10 cellular contexts compared by ENCODE assay signal in genomic region chr11:46279393-46280099, GRCh38. TPM values are rescaled to one million over a fixed set of nuclear protein-coding genes. Genes with fewer than 3 reads are reported as not detected.
DNase-seq lines count a peak whose midpoint lies in the region; ATAC-seq and TF ChIP-seq lines count a peak whose summit lies in the region.
"Had no signal": no experiment of that assay in that cellular context is flagged by ENCODE, and none has a peak within 500 bp of the region (broad histone marks: within the 10 kb centered on the region; RNA-seq: fewer than 3 reads in every experiment).

No MANE protein-coding gene starts in this region.

- peak overlapping the region; percentile 79 for H3K27ac Mint-ChIP-seq in mesothelial cell of epicardium

- no peak for ATAC-seq in upper lobe of right lung
- ATAC-seq in GM21526 (IDR thresholded peaks at IDR 0.05; ENCODE audit: low FRiP score, unreplicated experiment), result no peak
- ATAC-seq: HCT116 had no signal

- H3K4me3 Mint-ChIP-seq in mesothelial cell of epicardium, result peak overlapping the region; percentile 70

- H3K36me3 Mint-ChIP-seq in mesothelial cell of epicardium, result no peaks in the 10 kb centered on the region

- no peaks in the 10 kb centered on the region for H3K36me3 ChIP-seq in upper lobe of right lung

- no peaks in the 10 kb centered on the region for H3K9me3 Mint-ChIP-seq in mesothelial cell of epicardium

- DNase-seq in NCI-H345 (lab: John Stamatoyannopoulos, UW) (peak; percentile 51), NCI-H345 treated with DMSO at 0.1 percent for 48 hours (lab: John Stamatoyannopoulos, UW; ENCODE audit: unreplicated experiment) (no peak), dermis microvascular lymphatic vessel endothelial cell (ENCODE audit: low read depth in 2 of 2) (peak; percentile 23 to 79), mesothelial cell of epicardium (ENCODE audit: low spot score in 2 of 2, unreplicated experiment in 2 of 2) (no peak), upper lobe of right lung (no peak), SKM-1 treated with dmso at 0.1 percent for 144 hours (lab: John Stamatoyannopoulos, UW; ENCODE audit: unreplicated experiment) (no peak)
- no peak for DNase-seq in effector CD8-positive, alpha-beta T cell (lab: John Stamatoyannopoulos, UW)

- H3K4me1 Mint-ChIP-seq in mesothelial cell of epicardium, result peaks cover 44% of the 10 kb centered on the region

- intact Hi-C loops in upper lobe of right lung (cut with DNase I), result no loop called here

- no peak for TF ChIP-seq CTCF in mesothelial cell of epicardium (IDR thresholded peaks at IDR 0.05; ENCODE audit: unreplicated experiment)
- no peak for TF ChIP-seq CTCF in upper lobe of right lung (IDR thresholded peaks at IDR 0.05)

- peaks cover 22% of the 10 kb centered on the region for H3K27me3 Mint-ChIP-seq in mesothelial cell of epicardium (ENCODE audit: low read depth)

- peaks cover 16% of the 10 kb centered on the region for H3K27me3 ChIP-seq in upper lobe of right lung

- H3K4me1 ChIP-seq in upper lobe of right lung, result peaks cover 32% of the 10 kb centered on the region

- H3K4me3 ChIP-seq in upper lobe of right lung, result peak overlapping the region; percentile 61
- H3K4me3 ChIP-seq: A549 had no signal

- peak overlapping the region; percentile 3 for H3K27ac ChIP-seq in upper lobe of right lung

- H3K9me3 ChIP-seq in upper lobe of right lung, result no peaks in the 10 kb centered on the region
- H3K9me3 ChIP-seq: A549 had no signal

RNA-seq across cellular contexts. Expression of gene CREB3L1, which starts 2.1 kb away (rescaled TPM):
- total RNA-seq in dermis microvascular lymphatic vessel endothelial cell (under 0.01 and 0.25 TPM in 2 replicates), mesothelial cell of epicardium (34.5 to 43.0 TPM (median 36.3 TPM) in 3 replicates), upper lobe of right lung (47.4 TPM)

Comparison
In these comparisons a context has a peak if more than half of its experiments do, and no peak if none do; other contexts are left out.
1. DNase-seq: peak in NCI-H345 (single experiment) and dermis microvascular lymphatic vessel endothelial cell (2 of 2); none in NCI-H345 treated with DMSO at 0.1 percent for 48 hours (single experiment), mesothelial cell of epicardium (0 of 2), upper lobe of right lung (single experiment), effector CD8-positive, alpha-beta T cell (single experiment) and SKM-1 treated with dmso at 0.1 percent for 144 hours (single experiment).
2. RNA of gene CREB3L1, which starts 2.1 kb away (total RNA-seq): 47.4 TPM in upper lobe of right lung (single experiment) and 34.5 to 43.0 TPM in mesothelial cell of epicardium; under 0.01 to 0.25 TPM in dermis microvascular lymphatic vessel endothelial cell; every median in the first group is over 10 times any median in the second.